1 cellular context compared by ENCODE assay signal in genomic region chr3:68986496-68987208, GRCh38.
TF ChIP-seq lines count a peak whose summit lies in the region.

No MANE protein-coding gene starts in this region.

TF ChIP-seq in GM12878, 131 proteins besides CTCF, POLR2A, EP300 and RAD21 (continued from another document):
- TF ChIP-seq CUX1 (IDR thresholded peaks at IDR 0.05; ENCODE audit: insufficient replicate concordance, low read depth, low read length) (no peak), ZNF687 (IDR thresholded peaks at IDR 0.05) (no peak), BHLHE40 (IDR thresholded peaks at IDR 0.05; ENCODE audit: borderline replicate concordance in 1 of 2, low read depth in 2 of 2, low read length in 1 of 2) (no peak), JUNB (IDR thresholded peaks at IDR 0.05) (peak; percentile 92), SP1 (IDR thresholded peaks at IDR 0.05; ENCODE audit: low read depth, low read length) (no peak), PAX5 (IDR thresholded peaks at IDR 0.05; ENCODE audit: borderline replicate concordance, low read depth, low read length) (no peak)
